ENCODE assay signal across 1 cellular context in genomic region chr2:207467716-207468347, GRCh38.
TF ChIP-seq lines count a peak whose summit lies in the region.

No MANE protein-coding gene starts in this region.

TF ChIP-seq in GM23338, 12 proteins besides CTCF, POLR2A, EP300 and RAD21 (continued from another document):
- TF ChIP-seq EZH2phosphoT487 (IDR thresholded peaks at IDR 0.05; ENCODE audit: unreplicated experiment) (no peak), NANOG (IDR thresholded peaks at IDR 0.05; ENCODE audit: borderline replicate concordance) (no peak), POLR2AphosphoS5 (IDR thresholded peaks at IDR 0.05; ENCODE audit: low read depth) (no peak), CREB1 (CRISPR knock-in tag; IDR thresholded peaks at IDR 0.05; ENCODE audit: low read depth) (no peak), REST (IDR thresholded peaks at IDR 0.05; ENCODE audit: unreplicated experiment) (no peak), ZNF331 (CRISPR knock-in tag; IDR thresholded peaks at IDR 0.05; ENCODE audit: low read depth) (no peak), STAT1 (IDR thresholded peaks at IDR 0.05; ENCODE audit: unreplicated experiment) (no peak), JUNB (IDR thresholded peaks at IDR 0.05; ENCODE audit: unreplicated experiment) (no peak), EZH2 (IDR thresholded peaks at IDR 0.05; ENCODE audit: low read depth, unreplicated experiment) (no peak), ZNF114 (CRISPR knock-in tag; IDR thresholded peaks at IDR 0.05) (no peak)
